7 cellular contexts compared by ENCODE assay signal in the genomic region with DNA sequence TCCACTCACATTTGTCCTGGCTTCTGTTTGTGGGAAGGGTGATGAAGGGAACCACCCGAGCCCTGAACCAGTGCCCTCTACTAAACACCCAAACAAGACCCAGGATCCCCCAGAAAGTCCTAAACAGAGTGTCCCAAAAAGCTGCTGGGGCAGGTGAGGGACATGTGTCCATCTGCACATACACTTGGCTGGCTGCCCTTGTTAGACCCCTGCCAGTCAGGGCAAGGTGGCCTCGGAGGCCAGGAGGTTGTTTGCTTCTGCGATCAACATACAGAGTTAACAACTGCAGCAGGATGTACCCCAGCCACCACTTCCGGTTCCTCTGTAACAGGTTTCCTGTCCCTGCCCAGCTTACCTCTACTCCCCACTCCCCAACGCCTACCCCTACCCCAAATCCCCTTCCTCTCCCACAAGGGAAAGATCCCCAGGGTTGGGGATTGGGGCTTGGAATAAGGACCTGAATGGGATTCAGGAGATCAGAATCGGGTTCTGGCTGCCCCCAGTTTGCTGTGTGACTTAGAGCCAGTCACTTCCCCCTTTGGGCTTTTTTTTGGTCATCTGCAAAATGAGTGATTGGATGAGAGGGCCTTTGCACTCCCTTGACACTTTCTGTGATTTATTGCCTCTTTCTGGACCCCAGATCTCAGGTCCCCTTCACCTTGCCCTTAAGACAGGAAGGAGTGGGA. TPM values are rescaled to one million over a fixed set of nuclear protein-coding genes. Genes with fewer than 3 reads are reported as not detected.
A peak's percentile ranks its signal among the peaks of the same experiment; 100 is the strongest.
DNase-seq lines count a peak whose midpoint lies in the region; ATAC-seq and TF ChIP-seq lines count a peak whose summit lies in the region.

No MANE protein-coding gene starts in this region.

- intact Hi-C loops in activated CD4-positive, alpha-beta T cell treated with anti-CD3 and anti-CD28 coated beads, Interleukin-2, amount 10 ng/mL, durations not matched to agents 24 days and 14 days (cut with micrococcal nuclease): loop anchor here (1.0 to 2.0 kb wide), 2 partner anchors 9 to 15 kb away; no protein-coding TSS in a partner anchor

- H3K27ac ChIP-seq in KOPT-K1 (ENCODE audit: low read depth, low read length, poor library complexity, severe bottlenecking): peak overlapping the region; percentile 88

- no peak for ATAC-seq in stimulated activated naive CD8-positive, alpha-beta T cell treated with anti-CD3 and anti-CD28 coated beads, Interleukin-15, Interleukin-2, amounts not matched to agents 100 U/mL and 50 U/mL, for 24 hours
- ATAC-seq in GM21528 (IDR thresholded peaks at IDR 0.05; ENCODE audit: low FRiP score, unreplicated experiment): no peak

- TF ChIP-seq CTCF in endothelial cell (IDR thresholded peaks at IDR 0.05; ENCODE audit: unreplicated experiment): no peak

- H3K9me3 ChIP-seq in KOPT-K1 (ENCODE audit: insufficient read depth, low read length, poor library complexity, severe bottlenecking): no peaks in the 10 kb centered on the region

- peak; percentile 88 for DNase-seq in activated CD4-positive, alpha-beta T cell treated with anti-CD3 and anti-CD28 coated beads, Interleukin-2, amount 10 ng/mL, durations not matched to agents 24 days and 14 days
- no peak for DNase-seq in endothelial cell (ENCODE audit: low spot score)
- DNase-seq in stimulated activated naive CD8-positive, alpha-beta T cell treated with anti-CD3 and anti-CD28 coated beads, Interleukin-15, Interleukin-2, amounts not matched to agents 100 U/mL and 50 U/mL, for 24 hours: peak; percentile 46
- no peak for DNase-seq in putamen (ENCODE audit: low spot score)
- DNase-seq in cortex of kidney (lab: John Stamatoyannopoulos, UW): no peak

- H3K36me3 Mint-ChIP-seq in activated CD4-positive, alpha-beta T cell treated with anti-CD3 and anti-CD28 coated beads, Interleukin-2, amount 10 ng/mL, durations not matched to agents 24 days and 14 days (ENCODE audit: low read depth): peaks cover 69% of the 10 kb centered on the region
- H3K36me3 Mint-ChIP-seq in endothelial cell (ENCODE audit: low read depth, unreplicated experiment): no peaks in the 10 kb centered on the region

- peaks cover 79% of the 10 kb centered on the region for H3K4me1 Mint-ChIP-seq in activated CD4-positive, alpha-beta T cell treated with anti-CD3 and anti-CD28 coated beads, Interleukin-2, amount 10 ng/mL, durations not matched to agents 24 days and 14 days
- peaks cover 37% of the 10 kb centered on the region for H3K4me1 Mint-ChIP-seq in endothelial cell (ENCODE audit: unreplicated experiment)

- H3K36me3 ChIP-seq in KOPT-K1 (ENCODE audit: insufficient read depth, low read length): peaks cover 88% of the 10 kb centered on the region

- peak overlapping the region; percentile 74 for H3K4me3 Mint-ChIP-seq in activated CD4-positive, alpha-beta T cell treated with anti-CD3 and anti-CD28 coated beads, Interleukin-2, amount 10 ng/mL, durations not matched to agents 24 days and 14 days
- peak overlapping the region; percentile 65 for H3K4me3 Mint-ChIP-seq in endothelial cell (ENCODE audit: unreplicated experiment)

- no peaks in the 10 kb centered on the region for H3K9me3 Mint-ChIP-seq in activated CD4-positive, alpha-beta T cell treated with anti-CD3 and anti-CD28 coated beads, Interleukin-2, amount 10 ng/mL, durations not matched to agents 24 days and 14 days
- H3K9me3 Mint-ChIP-seq in endothelial cell (ENCODE audit: unreplicated experiment): no peaks in the 10 kb centered on the region

- peak overlapping the region; percentile 90 for H3K27ac Mint-ChIP-seq in activated CD4-positive, alpha-beta T cell treated with anti-CD3 and anti-CD28 coated beads, Interleukin-2, amount 10 ng/mL, durations not matched to agents 24 days and 14 days
- peak overlapping the region; percentile 53 for H3K27ac Mint-ChIP-seq in endothelial cell (ENCODE audit: unreplicated experiment)

- H3K27me3 Mint-ChIP-seq in activated CD4-positive, alpha-beta T cell treated with anti-CD3 and anti-CD28 coated beads, Interleukin-2, amount 10 ng/mL, durations not matched to agents 24 days and 14 days: no peaks in the 10 kb centered on the region
- H3K27me3 Mint-ChIP-seq in endothelial cell (ENCODE audit: unreplicated experiment): no peaks in the 10 kb centered on the region

RNA-seq across cellular contexts. Expression of a gene that starts 13.9 kb away (rescaled TPM):
- total RNA-seq in activated CD4-positive, alpha-beta T cell treated with anti-CD3 and anti-CD28 coated beads, Interleukin-2, amount 10 ng/mL, durations not matched to agents 24 days and 14 days: 103 and 113 TPM in 2 replicates
- total RNA-seq in endothelial cell (ENCODE audit: unreplicated experiment): 24.0 TPM

RNA-seq across cellular contexts. Expression of a gene that starts 30.8 kb away (rescaled TPM):
- 19.0 TPM in 2 replicates for total RNA-seq in activated CD4-positive, alpha-beta T cell treated with anti-CD3 and anti-CD28 coated beads, Interleukin-2, amount 10 ng/mL, durations not matched to agents 24 days and 14 days
- 38.7 TPM for total RNA-seq in endothelial cell (ENCODE audit: unreplicated experiment)

RNA-seq across cellular contexts. Expression of a gene that starts 52.0 kb away (rescaled TPM):
- 31.0 and 31.4 TPM in 2 replicates for total RNA-seq in activated CD4-positive, alpha-beta T cell treated with anti-CD3 and anti-CD28 coated beads, Interleukin-2, amount 10 ng/mL, durations not matched to agents 24 days and 14 days
- 26.4 TPM for total RNA-seq in endothelial cell (ENCODE audit: unreplicated experiment)

Comparison
In these comparisons a context has a peak if more than half of its experiments do, and no peak if none do; other contexts are left out.
1. DNase-seq: peak in activated CD4-positive, alpha-beta T cell treated with anti-CD3 and anti-CD28 coated beads, Interleukin-2, amount 10 ng/mL, durations not matched to agents 24 days and 14 days (single experiment) and stimulated activated naive CD8-positive, alpha-beta T cell treated with anti-CD3 and anti-CD28 coated beads, Interleukin-15, Interleukin-2, amounts not matched to agents 100 U/mL and 50 U/mL, for 24 hours (single experiment); none in endothelial cell (single experiment), putamen (single experiment) and cortex of kidney (single experiment).